Comparison of ENCODE assay signal across 8 cellular contexts in the genomic region with DNA sequence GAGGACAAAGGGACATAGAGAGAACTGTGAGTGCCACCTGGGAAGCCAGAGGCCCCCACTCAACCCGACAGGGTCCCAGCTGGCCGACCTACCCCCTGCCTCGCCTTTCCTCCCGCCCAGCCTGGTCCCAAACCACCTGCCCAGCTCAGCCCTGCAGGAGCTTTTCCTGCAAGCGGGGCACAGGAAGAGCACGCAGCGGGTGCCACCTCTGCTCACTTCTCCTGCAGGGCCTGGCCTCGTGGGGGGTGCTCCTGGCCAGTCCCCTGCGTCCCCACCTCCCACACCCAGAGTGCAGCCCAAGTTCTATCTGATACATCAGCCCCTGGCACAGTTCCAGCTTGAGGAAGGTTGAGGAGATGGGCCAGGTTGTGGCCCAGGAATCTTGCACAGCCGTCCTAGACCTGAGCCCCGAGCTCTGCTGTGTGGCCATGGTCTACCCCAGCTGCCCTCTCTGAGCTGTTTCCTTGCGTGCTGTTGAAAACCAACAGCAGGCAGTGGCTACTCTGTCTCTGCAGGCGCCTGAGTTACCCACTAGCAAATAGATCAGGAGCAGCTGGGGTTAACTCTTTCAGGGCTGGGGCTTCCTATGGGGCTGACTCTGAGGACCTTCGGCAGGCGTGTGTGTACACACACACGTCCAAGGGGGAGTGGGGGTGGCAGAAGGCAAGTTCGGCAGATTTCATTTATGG. TPM values are rescaled to one million over a fixed set of nuclear protein-coding genes. Genes with fewer than 3 reads are reported as not detected.
DNase-seq lines count a peak whose midpoint lies in the region; ATAC-seq and TF ChIP-seq lines count a peak whose summit lies in the region.

No MANE protein-coding gene starts in this region.

- DNase-seq in NCI-H2081 (lab: John Stamatoyannopoulos, UW) (peak; percentile 74 to 89), NCI-H2081 treated with DMSO at 0.1 percent for 48 hours (lab: John Stamatoyannopoulos, UW) (no peak), NCI-H69 (lab: John Stamatoyannopoulos, UW) (peak; percentile 85), erythroblast (lab: John Stamatoyannopoulos, UW) (peak; percentile 42 to 51), occipital lobe (lab: John Stamatoyannopoulos, UW) (no peak)
- no peak for DNase-seq in stimulated activated CD4-positive, alpha-beta T cell treated with anti-CD3 and anti-CD28 coated beads, Interleukin-15, amount 100 ng/mL, for 24 hours

- no peaks in the 10 kb centered on the region for H3K9me3 ChIP-seq in skeletal muscle satellite cell (replicated peaks; ENCODE audit: low read length)

- H3K36me3 ChIP-seq in skeletal muscle satellite cell (ENCODE audit: insufficient read depth, low read length): peaks cover 13% of the 10 kb centered on the region

- no peaks in the 10 kb centered on the region for H3K27me3 ChIP-seq in skeletal muscle satellite cell (ENCODE audit: control insufficient read depth, insufficient read depth, low read length)

- H3K4me3 ChIP-seq in skeletal muscle satellite cell (ENCODE audit: low read length): peak overlapping the region; percentile 69

- H3K9ac ChIP-seq in skeletal muscle satellite cell (ENCODE audit: low read depth, low read length): no peak overlapping the region

- no peak for TF ChIP-seq POLR2A in erythroblast (IDR thresholded peaks at IDR 0.05; ENCODE audit: low read length)

- peak overlapping the region; percentile 89 for H3K4me2 ChIP-seq in skeletal muscle satellite cell (ENCODE audit: low read length)

- no peak for ATAC-seq in HG02571 (IDR thresholded peaks at IDR 0.05; ENCODE audit: unreplicated experiment)

- peaks cover 41% of the 10 kb centered on the region for H3K4me1 ChIP-seq in skeletal muscle satellite cell (ENCODE audit: control insufficient read depth, insufficient read depth, low read length)

RNA-seq across cellular contexts. Expression of a gene that starts 1.7 kb away (rescaled TPM):
- total RNA-seq in skeletal muscle satellite cell (2012; rRNA removed): 11.4 and 12.7 TPM in 2 replicates
- 27.8 TPM for total RNA-seq in occipital lobe

RNA-seq across cellular contexts. Expression of a gene that starts 5.8 kb away (rescaled TPM):
- total RNA-seq in skeletal muscle satellite cell (2012; rRNA removed): 3.5 and 4.2 TPM in 2 replicates
- total RNA-seq in occipital lobe: 1.1 TPM

RNA-seq across cellular contexts. Expression of a gene that starts 10.4 kb away (rescaled TPM):
- total RNA-seq in skeletal muscle satellite cell (2012; rRNA removed): 0.22 TPM in 1 of 2 replicates, not detected in the other
- total RNA-seq in occipital lobe: not detected

RNA-seq across cellular contexts. Expression of a gene that starts 13.6 kb away (rescaled TPM):
- total RNA-seq in skeletal muscle satellite cell (2012; rRNA removed): 4.8 and 7.2 TPM in 2 replicates
- 2.2 TPM for total RNA-seq in occipital lobe

RNA-seq across cellular contexts. Expression of a gene that starts 47.5 kb away (rescaled TPM):
- 2.8 and 3.9 TPM in 2 replicates for total RNA-seq in skeletal muscle satellite cell (2012; rRNA removed)
- total RNA-seq in occipital lobe: 12.5 TPM

Comparison
In these comparisons a context has a peak if more than half of its experiments do, and no peak if none do; other contexts are left out.
1. DNase-seq: peak in NCI-H2081 (2 of 2), NCI-H69 (single experiment) and erythroblast (2 of 2); none in NCI-H2081 treated with DMSO at 0.1 percent for 48 hours (single experiment), occipital lobe (single experiment) and stimulated activated CD4-positive, alpha-beta T cell treated with anti-CD3 and anti-CD28 coated beads, Interleukin-15, amount 100 ng/mL, for 24 hours (single experiment).